ENCODE assay signal across 2 cellular contexts in genomic region chr19:45789035-45789786, GRCh38.
TF ChIP-seq lines count a peak whose summit lies in the region.

No MANE protein-coding gene starts in this region.

TF ChIP-seq in A549, 52 proteins besides CTCF, POLR2A, EP300 and RAD21:
- TF ChIP-seq POLR2AphosphoS2 (conservative IDR thresholded peaks at IDR 0.05; ENCODE audit: low read length) (no peak), KDM1A (IDR thresholded peaks at IDR 0.05; ENCODE audit: low read depth) (peak; percentile 63; the same call in 1 of the 2 replicates)

TF ChIP-seq in HCT116, 20 proteins besides CTCF, POLR2A, EP300 and RAD21:
- no peak for TF ChIP-seq CEBPB (IDR thresholded peaks at IDR 0.05; ENCODE audit: low read depth)
- no peak for TF ChIP-seq EZH2 (IDR thresholded peaks at IDR 0.05)
- no peak for TF ChIP-seq ZBTB33 (IDR thresholded peaks at IDR 0.05; ENCODE audit: extremely low read depth, insufficient replicate concordance, low read length)
- TF ChIP-seq MAX (IDR thresholded peaks at IDR 0.05), result no peak
- TF ChIP-seq SP1 (IDR thresholded peaks at IDR 0.05; ENCODE audit: low read depth), result no peak
- no peak for TF ChIP-seq CBX3 (IDR thresholded peaks at IDR 0.05; ENCODE audit: low read depth)
- no peak for TF ChIP-seq ATF3 (IDR thresholded peaks at IDR 0.05)
- TF ChIP-seq REST (IDR thresholded peaks at IDR 0.05; ENCODE audit: low read depth), result no peak
